Comparison of ENCODE assay signal across 14 cellular contexts in the genomic region with DNA sequence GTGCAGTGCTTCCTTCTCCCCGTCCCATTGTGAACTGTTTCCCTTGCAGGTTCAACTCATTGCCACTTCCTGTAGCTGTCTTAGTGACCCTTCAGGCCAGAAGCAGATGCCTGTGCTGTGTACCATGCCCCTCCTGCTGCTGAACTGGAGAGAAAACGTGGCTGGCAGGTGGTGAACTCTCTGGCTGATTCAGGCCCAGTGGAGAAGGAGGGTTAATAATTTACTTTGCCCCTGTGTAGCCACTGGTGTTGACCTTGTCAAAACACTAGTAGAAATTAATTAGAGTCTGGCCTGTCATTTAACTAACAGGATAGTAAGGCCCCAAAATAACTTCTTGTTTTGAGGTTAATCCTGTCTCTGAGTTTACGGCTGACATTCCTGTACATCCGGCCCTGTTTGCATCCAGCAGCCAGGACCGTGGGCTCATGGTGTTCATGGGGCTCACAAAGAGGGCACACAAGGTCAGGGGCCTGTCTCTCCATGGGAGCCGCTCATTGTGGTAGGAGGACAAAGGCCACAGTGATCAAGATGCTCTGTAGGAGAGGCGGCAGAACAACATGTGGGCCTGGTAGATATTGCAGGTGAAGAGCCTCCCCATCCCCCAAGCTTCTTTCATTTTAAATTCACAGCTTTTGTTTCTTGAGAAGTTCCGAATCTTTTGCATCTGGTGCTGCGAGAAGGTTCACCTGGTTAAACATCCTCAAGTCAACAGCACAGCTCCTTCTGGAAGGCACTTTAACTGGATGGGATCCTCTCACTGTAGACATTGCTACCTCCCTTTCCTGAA.
DNase-seq lines count a peak whose midpoint lies in the region; ATAC-seq and TF ChIP-seq lines count a peak whose summit lies in the region.
"Had no signal": no experiment of that assay in that cellular context is flagged by ENCODE, and none has a peak within 500 bp of the region (broad histone marks: within the 10 kb centered on the region; RNA-seq: fewer than 3 reads in every experiment).

No MANE protein-coding gene starts in this region.

- no peaks in the 10 kb centered on the region for H3K9me3 ChIP-seq in esophagus muscularis mucosa
- H3K9me3 ChIP-seq: SK-N-SH, tibial nerve had no signal

- H3K36me3 Mint-ChIP-seq in immature natural killer cell: no peaks in the 10 kb centered on the region
- H3K36me3 Mint-ChIP-seq: activated naive CD8-positive, alpha-beta T cell treated with anti-CD3 and anti-CD28 coated beads, Interleukin-2, amount 10 ng/mL, durations not matched to agents 7 days and 5 days had no signal

- H3K4me3 Mint-ChIP-seq in immature natural killer cell: no peak overlapping the region
- H3K4me3 Mint-ChIP-seq: activated CD8-positive, alpha-beta T cell treated with anti-CD3 and anti-CD28 coated beads for 36 hours; activated naive CD8-positive, alpha-beta T cell treated with anti-CD3 and anti-CD28 coated beads, Interleukin-2, amount 10 ng/mL, durations not matched to agents 7 days and 5 days had no signal

- no peaks in the 10 kb centered on the region for H3K4me1 Mint-ChIP-seq in immature natural killer cell
- H3K4me1 Mint-ChIP-seq: activated naive CD8-positive, alpha-beta T cell treated with anti-CD3 and anti-CD28 coated beads, Interleukin-2, amount 10 ng/mL, durations not matched to agents 7 days and 5 days had no signal

- H3K27ac Mint-ChIP-seq in immature natural killer cell: no peak overlapping the region
- H3K27ac Mint-ChIP-seq: activated CD8-positive, alpha-beta T cell treated with anti-CD3 and anti-CD28 coated beads for 36 hours; activated naive CD8-positive, alpha-beta T cell treated with anti-CD3 and anti-CD28 coated beads, Interleukin-2, amount 10 ng/mL, durations not matched to agents 7 days and 5 days had no signal

- no peaks in the 10 kb centered on the region for H3K9me3 Mint-ChIP-seq in immature natural killer cell
- H3K9me3 Mint-ChIP-seq: activated CD8-positive, alpha-beta T cell treated with anti-CD3 and anti-CD28 coated beads for 36 hours; activated naive CD8-positive, alpha-beta T cell treated with anti-CD3 and anti-CD28 coated beads, Interleukin-2, amount 10 ng/mL, durations not matched to agents 7 days and 5 days had no signal

- H3K4me1 ChIP-seq in esophagus muscularis mucosa: no peaks in the 10 kb centered on the region

- H3K27ac ChIP-seq in esophagus muscularis mucosa (replicated peaks in 1 of 4): no peak overlapping the region

- no peak for TF ChIP-seq POLR2A in esophagus muscularis mucosa (IDR thresholded peaks at IDR 0.05; ENCODE audit: low read depth)

- 91% methylated on average over 8 of the region's 9 CpGs for WGBS in esophagus muscularis mucosa

- H3K36me3 ChIP-seq in esophagus muscularis mucosa: no peaks in the 10 kb centered on the region
- H3K36me3 ChIP-seq: tibial nerve had no signal

- no peak overlapping the region for H3K4me3 ChIP-seq in esophagus muscularis mucosa
- H3K4me3 ChIP-seq: tibial nerve had no signal

- peaks cover 0 to 16% (median 7%) of the 10 kb centered on the region in 3 donors for H3K27me3 Mint-ChIP-seq in immature natural killer cell (ENCODE audit: low read depth in 3 of 3)

- intact Hi-C loops in esophagus muscularis mucosa (cut with DNase I): no loop called here

- no peaks in the 10 kb centered on the region for H3K27me3 ChIP-seq in esophagus muscularis mucosa
- H3K27me3 ChIP-seq: tibial nerve had no signal

- ATAC-seq in GM18909 (IDR thresholded peaks at IDR 0.05; ENCODE audit: poor library complexity, unreplicated experiment): peak; percentile 86
- peak; percentile 75 for ATAC-seq in HG03175 (IDR thresholded peaks at IDR 0.05; ENCODE audit: unreplicated experiment)
- ATAC-seq: activated CD8-positive, alpha-beta T cell treated with anti-CD3 and anti-CD28 coated beads for 36 hours had no signal

- TF ChIP-seq CTCF in esophagus muscularis mucosa (IDR thresholded peaks at IDR 0.05): no peak

- DNase-seq in iPS DF 19.7 (ENCODE audit: low read depth, low spot score) (peak; percentile 38), renal cortical epithelial cell (ENCODE audit: low read depth) (peak; percentile 98), immature natural killer cell (no peak), C1 segment of cervical spinal cord (lab: John Stamatoyannopoulos, UW) (no peak), esophagus muscularis mucosa (ENCODE audit: extremely low spot score) (no peak), NCI-H128 (lab: John Stamatoyannopoulos, UW; ENCODE audit: unreplicated experiment) (no peak)
- DNase-seq: activated CD8-positive, alpha-beta T cell treated with anti-CD3 and anti-CD28 coated beads for 36 hours; activated naive CD8-positive, alpha-beta T cell treated with anti-CD3 and anti-CD28 coated beads, Interleukin-2, amount 10 ng/mL, durations not matched to agents 7 days and 5 days; effector CD4-positive, alpha-beta T cell; NCI-H526 treated with DMSO at 0.1 percent for 48 hours; SK-N-SH had no signal

- no peak for TF ChIP-seq EP300 in esophagus muscularis mucosa (IDR thresholded peaks at IDR 0.05)

Comparison
In these comparisons a context has a peak if more than half of its experiments do, and no peak if none do; other contexts are left out.
1. DNase-seq: peak in iPS DF 19.7 (single experiment) and renal cortical epithelial cell (single experiment); none in immature natural killer cell (0 of 3), C1 segment of cervical spinal cord (0 of 14), esophagus muscularis mucosa (single experiment) and NCI-H128 (single experiment).